In genomic region chr9:5920860-5921328, GRCh38 we compare ENCODE assay signal across 12 cellular contexts. TPM values are rescaled to one million over a fixed set of nuclear protein-coding genes. Genes with fewer than 3 reads are reported as not detected.
DNase-seq lines count a peak whose midpoint lies in the region; ATAC-seq and TF ChIP-seq lines count a peak whose summit lies in the region.
"Had no signal": no experiment of that assay in that cellular context is flagged by ENCODE, and none has a peak within 500 bp of the region (broad histone marks: within the 10 kb centered on the region; RNA-seq: fewer than 3 reads in every experiment).

No MANE protein-coding gene starts in this region.

- peaks cover 3% of the 10 kb centered on the region for H3K4me1 Mint-ChIP-seq in activated naive CD4-positive, alpha-beta T cell treated with anti-CD3 and anti-CD28 coated beads, Interleukin-2, amount 50 U/mL, for 24 hours
- no peaks in the 10 kb centered on the region for H3K4me1 Mint-ChIP-seq in activated naive CD4-positive, alpha-beta T cell treated with anti-CD3 and anti-CD28 coated beads, Interleukin-2, amount 10 ng/mL, durations not matched to agents 7 days and 5 days
- H3K4me1 Mint-ChIP-seq in WTC11: no peaks in the 10 kb centered on the region

- ATAC-seq in GM21737 (IDR thresholded peaks at IDR 0.05; ENCODE audit: unreplicated experiment): peak; percentile 85
- ATAC-seq in HG03457 (IDR thresholded peaks at IDR 0.05; ENCODE audit: unreplicated experiment): peak; percentile 84
- ATAC-seq in stimulated activated naive CD8-positive, alpha-beta T cell treated with anti-CD3 and anti-CD28 coated beads, Interleukin-15, Interleukin-2, amounts not matched to agents 100 U/mL and 50 U/mL, for 24 hours: peak; percentile 46
- ATAC-seq in gastroesophageal sphincter: no peak
- ATAC-seq in WTC11: no peak

- H3K4me1 ChIP-seq in gastroesophageal sphincter: no peaks in the 10 kb centered on the region
- H3K4me1 ChIP-seq: BLaER1, parathyroid adenoma had no signal

- no peak overlapping the region for H3K4me3 Mint-ChIP-seq in activated naive CD4-positive, alpha-beta T cell treated with anti-CD3 and anti-CD28 coated beads, Interleukin-2, amount 50 U/mL, for 24 hours
- H3K4me3 Mint-ChIP-seq in activated naive CD4-positive, alpha-beta T cell treated with anti-CD3 and anti-CD28 coated beads, Interleukin-2, amount 10 ng/mL, durations not matched to agents 7 days and 5 days: no peak overlapping the region
- no peak overlapping the region for H3K4me3 Mint-ChIP-seq in WTC11

- intact Hi-C loops in head of caudate nucleus (cut with DNase I): no loop called here

- H3K9me3 Mint-ChIP-seq in activated naive CD4-positive, alpha-beta T cell treated with anti-CD3 and anti-CD28 coated beads, Interleukin-2, amount 50 U/mL, for 24 hours: no peaks in the 10 kb centered on the region
- no peaks in the 10 kb centered on the region for H3K9me3 Mint-ChIP-seq in activated naive CD4-positive, alpha-beta T cell treated with anti-CD3 and anti-CD28 coated beads, Interleukin-2, amount 10 ng/mL, durations not matched to agents 7 days and 5 days
- no peaks in the 10 kb centered on the region for H3K9me3 Mint-ChIP-seq in WTC11

- peaks cover 0 to 66% of the 10 kb centered on the region in 2 donors for H3K36me3 ChIP-seq in gastroesophageal sphincter

- no peak for TF ChIP-seq POLR2A in gastroesophageal sphincter (IDR thresholded peaks at IDR 0.05)

- no peak for TF ChIP-seq CTCF in gastroesophageal sphincter (IDR thresholded peaks at IDR 0.05)
- no peak for TF ChIP-seq CTCF in WTC11 (IDR thresholded peaks at IDR 0.05)

- DNase-seq in activated naive CD4-positive, alpha-beta T cell treated with anti-CD3 and anti-CD28 coated beads, Interleukin-2, amount 10 ng/mL, durations not matched to agents 7 days and 5 days: no peak
- no peak for DNase-seq in stimulated activated naive CD8-positive, alpha-beta T cell treated with anti-CD3 and anti-CD28 coated beads, Interleukin-15, Interleukin-2, amounts not matched to agents 100 U/mL and 50 U/mL, for 24 hours
- DNase-seq in WTC11 (ENCODE audit: low spot score) (no peak), head of caudate nucleus (no peak)
- DNase-seq: NCI-H2171 had no signal

- no peaks in the 10 kb centered on the region for H3K27me3 ChIP-seq in gastroesophageal sphincter
- H3K27me3 ChIP-seq: BLaER1 had no signal

- H3K27ac ChIP-seq in gastroesophageal sphincter: no peak overlapping the region
- H3K27ac ChIP-seq: BLaER1, parathyroid adenoma had no signal

- peaks cover 35% of the 10 kb centered on the region for H3K36me3 Mint-ChIP-seq in activated naive CD4-positive, alpha-beta T cell treated with anti-CD3 and anti-CD28 coated beads, Interleukin-2, amount 50 U/mL, for 24 hours
- peaks cover 47% of the 10 kb centered on the region for H3K36me3 Mint-ChIP-seq in activated naive CD4-positive, alpha-beta T cell treated with anti-CD3 and anti-CD28 coated beads, Interleukin-2, amount 10 ng/mL, durations not matched to agents 7 days and 5 days
- H3K36me3 Mint-ChIP-seq in WTC11: peaks cover 11% of the 10 kb centered on the region; the same call in 1 of the 2 replicates

- peak overlapping the region; percentile 85 for H3K27ac Mint-ChIP-seq in activated naive CD4-positive, alpha-beta T cell treated with anti-CD3 and anti-CD28 coated beads, Interleukin-2, amount 50 U/mL, for 24 hours
- no peak overlapping the region for H3K27ac Mint-ChIP-seq in activated naive CD4-positive, alpha-beta T cell treated with anti-CD3 and anti-CD28 coated beads, Interleukin-2, amount 10 ng/mL, durations not matched to agents 7 days and 5 days
- H3K27ac Mint-ChIP-seq in WTC11: no peak overlapping the region

- 89 to 100% methylated on average over 2 of the region's 2 CpGs for WGBS in gastroesophageal sphincter (ENCODE audit: low coverage in 1 of 2), 2 donors

- TF ChIP-seq EP300 in gastroesophageal sphincter (IDR thresholded peaks at IDR 0.05): no peak

- H3K4me3 ChIP-seq in gastroesophageal sphincter: no peak overlapping the region
- H3K4me3 ChIP-seq: BLaER1 had no signal

- H3K9me3 ChIP-seq in gastroesophageal sphincter: no peaks in the 10 kb centered on the region
- H3K9me3 ChIP-seq: BLaER1 had no signal

- H3K27me3 Mint-ChIP-seq in activated naive CD4-positive, alpha-beta T cell treated with anti-CD3 and anti-CD28 coated beads, Interleukin-2, amount 50 U/mL, for 24 hours: no peaks in the 10 kb centered on the region
- no peaks in the 10 kb centered on the region for H3K27me3 Mint-ChIP-seq in activated naive CD4-positive, alpha-beta T cell treated with anti-CD3 and anti-CD28 coated beads, Interleukin-2, amount 10 ng/mL, durations not matched to agents 7 days and 5 days
- H3K27me3 Mint-ChIP-seq in WTC11 (ENCODE audit: low read depth): no peaks in the 10 kb centered on the region

- POLR2A ChIA-PET in WTC11 (lab: Charles Lee): no interaction called here

- CTCF ChIA-PET in activated naive CD4-positive, alpha-beta T cell treated with anti-CD3 and anti-CD28 coated beads, Interleukin-2, amount 10 ng/mL, durations not matched to agents 7 days and 5 days (lab: Charles Lee): interaction anchor here (0.5 to 1.4 kb wide), 3 partner anchors 9 to 122 kb away, joined by 3 read pairs; no protein-coding TSS in a partner anchor
- CTCF ChIA-PET in WTC11 (lab: Charles Lee): no interaction called here

TF ChIP-seq in WTC11, 78 proteins besides CTCF, POLR2A, EP300 and RAD21:
- no peak for TF ChIP-seq ZNF396 (CRISPR knock-in tag; IDR thresholded peaks at IDR 0.05; ENCODE audit: borderline replicate concordance)

RNA-seq across cellular contexts. Expression of gene MLANA, which starts 30.2 kb away (rescaled TPM):
- not detected for total RNA-seq in gastroesophageal sphincter
- total RNA-seq in WTC11 (2021): not detected in 3 replicates
- total RNA-seq: H1 had no signal

Comparison
In these comparisons a context has a peak if more than half of its experiments do, and no peak if none do; other contexts are left out.
1. ATAC-seq: peak in GM21737 (single experiment), HG03457 (single experiment) and stimulated activated naive CD8-positive, alpha-beta T cell treated with anti-CD3 and anti-CD28 coated beads, Interleukin-15, Interleukin-2, amounts not matched to agents 100 U/mL and 50 U/mL, for 24 hours (single experiment); none in gastroesophageal sphincter (single experiment) and WTC11 (single experiment).